ENCODE assay signal across 28 cellular contexts in the genomic region with DNA sequence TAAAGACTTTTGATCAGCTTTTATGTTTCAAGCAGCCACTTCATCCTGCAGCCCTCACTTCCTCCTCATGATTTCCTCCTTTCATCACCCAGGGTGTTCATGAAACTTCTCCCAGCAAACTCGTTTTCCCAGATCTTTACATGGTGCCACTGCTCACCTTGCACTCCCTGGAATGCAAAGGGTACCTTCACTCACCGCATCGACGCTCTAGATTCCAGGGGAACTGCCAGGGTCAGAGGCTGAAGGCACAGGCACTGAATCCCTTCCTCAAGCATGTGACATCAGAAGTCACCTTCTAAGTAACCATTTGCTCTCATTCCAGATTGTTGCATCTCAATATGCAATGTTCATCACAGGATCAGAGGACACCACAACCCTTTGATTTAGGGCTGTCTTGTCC.
"Had no signal": no experiment of that assay in that cellular context is flagged by ENCODE, and none has a peak within 500 bp of the region (broad histone marks: within the 10 kb centered on the region; RNA-seq: fewer than 3 reads in every experiment).

No MANE protein-coding gene starts in this region.

- H3K36me3 ChIP-seq: esophagus squamous epithelium, ovary, right lobe of liver, uterus had no signal

- H3K27ac Mint-ChIP-seq: activated B cell treated with CpG ODN at 0.5 μM for 24 hours; activated naive CD8-positive, alpha-beta T cell; activated T-cell treated with anti-CD3 and anti-CD28 coated beads, Interleukin-2, amount 50 U/mL, for 72 hours; mesothelial cell of epicardium; nephron progenitor cell; progenitor cell of endocrine pancreas; stimulated activated effector memory CD8-positive, alpha-beta T cell treated with anti-CD3 and anti-CD28 coated beads, Interleukin-12 subunit alpha, Interleukin-12 subunit beta, amount 100 ng/mL, for 72 hours; stimulated activated naive CD8-positive, alpha-beta T cell treated with anti-CD3 and anti-CD28 coated beads, Interleukin-15, Interleukin-2, amounts not matched to agents 100 ng/mL and 50 ng/mL, for 24 hours; type B pancreatic cell had no signal

- H3K9me3 ChIP-seq: right lobe of liver, uterus had no signal

- ATAC-seq: activated T-cell treated with anti-CD3 and anti-CD28 coated beads, Interleukin-2, amount 50 U/mL, for 72 hours; left cardiac atrium; left ventricle myocardium superior; right lobe of liver; stimulated activated effector memory CD8-positive, alpha-beta T cell treated with anti-CD3 and anti-CD28 coated beads, Interleukin-12 subunit alpha, Interleukin-12 subunit beta, amount 100 ng/mL, for 72 hours had no signal

- H3K4me1 ChIP-seq: right lobe of liver, uterus had no signal

- H3K4me3 Mint-ChIP-seq: activated B cell treated with CpG ODN at 0.5 μM for 24 hours; activated naive CD8-positive, alpha-beta T cell; activated T-cell treated with anti-CD3 and anti-CD28 coated beads, Interleukin-2, amount 50 U/mL, for 72 hours; central memory CD8-positive, alpha-beta T cell; mesothelial cell of epicardium; nephron progenitor cell; stimulated activated effector memory CD8-positive, alpha-beta T cell treated with anti-CD3 and anti-CD28 coated beads, Interleukin-12 subunit alpha, Interleukin-12 subunit beta, amount 100 ng/mL, for 72 hours; stimulated activated naive CD8-positive, alpha-beta T cell treated with anti-CD3 and anti-CD28 coated beads, Interleukin-15, Interleukin-2, amounts not matched to agents 100 ng/mL and 50 ng/mL, for 24 hours; type B pancreatic cell had no signal

- DNase-seq: activated B cell treated with CpG ODN at 0.5 μM for 24 hours; activated CD4-positive, alpha-beta T cell treated with anti-CD3 and anti-CD28 coated beads, Interleukin-2, amount 50 U/mL, for 4 hours; activated effector memory CD4-positive, alpha-beta T cell treated with Interleukin-2 at 50 U/mL for 16 hours; activated naive CD4-positive, alpha-beta T cell treated with Interleukin-2 at 50 U/mL for 16 hours; activated T-cell treated with anti-CD3 and anti-CD28 coated beads for 4 hours; activated T-cell treated with anti-CD3 and anti-CD28 coated beads, Interleukin-2, amount 50 U/mL, for 72 hours; anterior cingulate cortex; dermis blood vessel endothelial cell; effector CD4-positive, alpha-beta T cell; esophagus squamous epithelium; left cardiac atrium; left ventricle myocardium superior; naive B cell; nephron progenitor cell; ovary; right lobe of liver; stimulated activated CD4-positive, alpha-beta T cell treated with anti-CD3 and anti-CD28 coated beads, Interleukin-12 subunit alpha, Interleukin-12 subunit beta, amount 100 ng/mL, for 4 hours; stimulated activated CD4-positive, alpha-beta T cell treated with anti-CD3 and anti-CD28 coated beads, Interleukin-4, amount 100 ng/mL, for 1 hour; T-helper 9 cell; uterus had no signal

- H3K27me3 ChIP-seq: ovary, right lobe of liver, uterus had no signal

- H3K9me3 Mint-ChIP-seq: activated T-cell treated with anti-CD3 and anti-CD28 coated beads, Interleukin-2, amount 50 U/mL, for 72 hours; central memory CD8-positive, alpha-beta T cell; stimulated activated effector memory CD8-positive, alpha-beta T cell treated with anti-CD3 and anti-CD28 coated beads, Interleukin-12 subunit alpha, Interleukin-12 subunit beta, amount 100 ng/mL, for 72 hours; stimulated activated naive CD8-positive, alpha-beta T cell treated with anti-CD3 and anti-CD28 coated beads, Interleukin-15, Interleukin-2, amounts not matched to agents 100 ng/mL and 50 ng/mL, for 24 hours; type B pancreatic cell had no signal

- H3K4me3 ChIP-seq: esophagus squamous epithelium, ovary, right lobe of liver, uterus had no signal

- H3K36me3 Mint-ChIP-seq: activated naive CD8-positive, alpha-beta T cell; mesothelial cell of epicardium; naive B cell; type B pancreatic cell had no signal

- H3K27ac ChIP-seq: epithelial cell of prostate, esophagus squamous epithelium, ovary, right lobe of liver, uterus had no signal
